13 cellular contexts compared by ENCODE assay signal in genomic region chr5:9059920-9060691, GRCh38.
DNase-seq lines count a peak whose midpoint lies in the region; ATAC-seq and TF ChIP-seq lines count a peak whose summit lies in the region.
"Had no signal": no experiment of that assay in that cellular context is flagged by ENCODE, and none has a peak within 500 bp of the region (broad histone marks: within the 10 kb centered on the region; RNA-seq: fewer than 3 reads in every experiment).

No MANE protein-coding gene starts in this region.

- no peaks in the 10 kb centered on the region for H3K27me3 ChIP-seq in RWPE2 (ENCODE audit: insufficient read depth, poor library complexity, severe bottlenecking)
- H3K27me3 ChIP-seq: neutrophil had no signal

- no peaks in the 10 kb centered on the region for H3K9me3 ChIP-seq in RWPE2 (ENCODE audit: severe bottlenecking)
- H3K9me3 ChIP-seq: neutrophil had no signal

- peaks cover 3% of the 10 kb centered on the region for H3K9me3 Mint-ChIP-seq in osteocyte (ENCODE audit: unreplicated experiment)
- peaks cover 4 to 7% of the 10 kb centered on the region in 2 donors for H3K9me3 Mint-ChIP-seq in stimulated activated naive CD8-positive, alpha-beta T cell treated with anti-CD3 and anti-CD28 coated beads, Interleukin-15, amount 100 ng/mL, for 72 hours

- H3K4me1 ChIP-seq in RWPE2 (ENCODE audit: insufficient read depth, poor library complexity, severe bottlenecking), result peaks cover 22% of the 10 kb centered on the region

- ATAC-seq in RWPE2 (ENCODE audit: low read depth), result peak; percentile 100
- no peak for ATAC-seq in stimulated activated naive CD8-positive, alpha-beta T cell treated with anti-CD3 and anti-CD28 coated beads, Interleukin-15, amount 100 ng/mL, for 72 hours
- ATAC-seq in GM21576 (IDR thresholded peaks at IDR 0.05; ENCODE audit: unreplicated experiment), result no peak

- no peaks in the 10 kb centered on the region for H3K36me3 ChIP-seq in RWPE2 (ENCODE audit: low read depth)
- H3K36me3 ChIP-seq: neutrophil had no signal

- no peak overlapping the region for H3K4me3 Mint-ChIP-seq in osteocyte (ENCODE audit: unreplicated experiment)
- no peak overlapping the region for H3K4me3 Mint-ChIP-seq in stimulated activated naive CD8-positive, alpha-beta T cell treated with anti-CD3 and anti-CD28 coated beads, Interleukin-15, amount 100 ng/mL, for 72 hours

- TF ChIP-seq CTCF in RWPE2 (IDR thresholded peaks at IDR 0.05; ENCODE audit: poor library complexity, severe bottlenecking), result no peak
- TF ChIP-seq CTCF in fibroblast of the aortic adventitia (IDR thresholded peaks at IDR 0.05; ENCODE audit: insufficient read depth, low read length), result no peak
- no peak for TF ChIP-seq CTCF in osteocyte (IDR thresholded peaks at IDR 0.05)

- no peaks in the 10 kb centered on the region for H3K27me3 Mint-ChIP-seq in osteocyte (ENCODE audit: unreplicated experiment)
- H3K27me3 Mint-ChIP-seq in stimulated activated naive CD8-positive, alpha-beta T cell treated with anti-CD3 and anti-CD28 coated beads, Interleukin-15, amount 100 ng/mL, for 72 hours, result no peaks in the 10 kb centered on the region

- H3K27ac ChIP-seq in RWPE2 (ENCODE audit: poor library complexity, severe bottlenecking), result peak overlapping the region; percentile 46
- H3K27ac ChIP-seq: neutrophil had no signal

- H3K27ac Mint-ChIP-seq in osteocyte (ENCODE audit: unreplicated experiment), result peak overlapping the region; percentile 71
- H3K27ac Mint-ChIP-seq in stimulated activated naive CD8-positive, alpha-beta T cell treated with anti-CD3 and anti-CD28 coated beads, Interleukin-15, amount 100 ng/mL, for 72 hours, result peak overlapping the region in 1 of 2 donors; percentile 38

- peaks cover 49% of the 10 kb centered on the region for H3K36me3 Mint-ChIP-seq in osteocyte (ENCODE audit: unreplicated experiment)

- H3K4me1 Mint-ChIP-seq in osteocyte (ENCODE audit: unreplicated experiment), result peaks cover 52% of the 10 kb centered on the region
- no peaks in the 10 kb centered on the region for H3K4me1 Mint-ChIP-seq in stimulated activated naive CD8-positive, alpha-beta T cell treated with anti-CD3 and anti-CD28 coated beads, Interleukin-15, amount 100 ng/mL, for 72 hours

- DNase-seq in GM04503 (ENCODE audit: low read depth) (peak; percentile 93), RWPE2 (ENCODE audit: low spot score) (peak; percentile 96), fibroblast of the aortic adventitia (ENCODE audit: low read depth) (peak; percentile 93), osteocyte (ENCODE audit: extremely low spot score, unreplicated experiment) (no peak), NCI-H1694 treated with DMSO at 0.1 percent for 48 hours (lab: John Stamatoyannopoulos, UW) (no peak), NCI-H446 treated with DMSO at 0.1 percent for 48 hours (lab: John Stamatoyannopoulos, UW) (no peak)
- DNase-seq in stimulated activated naive CD8-positive, alpha-beta T cell treated with anti-CD3 and anti-CD28 coated beads, Interleukin-15, amount 100 ng/mL, for 72 hours, result no peak
- DNase-seq: effector CD4-positive, alpha-beta T cell; H7; Kasumi-1; SHP77 treated with DMSO at 0.1 percent for 48 hours had no signal

- H3K4me3 ChIP-seq in RWPE2 (ENCODE audit: severe bottlenecking), result no peak overlapping the region
- no peak overlapping the region for H3K4me3 ChIP-seq in fibroblast of the aortic adventitia (ENCODE audit: low read depth, low read length)

Comparison
In these comparisons a context has a peak if more than half of its experiments do, and no peak if none do; other contexts are left out.
1. DNase-seq: peak in GM04503 (single experiment), RWPE2 (single experiment) and fibroblast of the aortic adventitia (single experiment); none in osteocyte (single experiment), stimulated activated naive CD8-positive, alpha-beta T cell treated with anti-CD3 and anti-CD28 coated beads, Interleukin-15, amount 100 ng/mL, for 72 hours (0 of 2), NCI-H1694 treated with DMSO at 0.1 percent for 48 hours (single experiment) and NCI-H446 treated with DMSO at 0.1 percent for 48 hours (single experiment).